In genomic region chr5:96146675-96147074, GRCh38 we compare ENCODE assay signal across 8 cellular contexts.
DNase-seq lines count a peak whose midpoint lies in the region; ATAC-seq and TF ChIP-seq lines count a peak whose summit lies in the region.

No MANE protein-coding gene starts in this region.

- no peak for TF ChIP-seq POLR2A in NB4 (IDR thresholded peaks at IDR 0.05; ENCODE audit: extremely low read depth, insufficient read length)

- peak; percentile 74 for ATAC-seq in esophagus mucosa

- TF ChIP-seq CTCF in NB4 (IDR thresholded peaks at IDR 0.05; ENCODE audit: low read depth, low read length): no peak

- DNase-seq in GM04504 (ENCODE audit: low read depth) (peak; percentile 81), H4 (ENCODE audit: low spot score) (peak; percentile 54), NB4 (ENCODE audit: low read depth) (peak; percentile 73), skeletal muscle cell (ENCODE audit: low read depth) (peak; percentile 74), middle frontal gyrus (ENCODE audit: extremely low spot score, low spot score) (no peak), NCI-H524 treated with DMSO at 0.1 percent for 48 hours (lab: John Stamatoyannopoulos, UW) (no peak)
- no peak for DNase-seq in effector CD8-positive, alpha-beta T cell (lab: John Stamatoyannopoulos, UW)

- H3K4me3 ChIP-seq in NB4 (ENCODE audit: low read depth, low read length) (no peak overlapping the region), skeletal muscle cell (ENCODE audit: low read depth, low read length) (no peak overlapping the region)

Comparison
In these comparisons a context has a peak if more than half of its experiments do, and no peak if none do; other contexts are left out.
1. DNase-seq: peak in GM04504 (single experiment), H4 (single experiment), NB4 (single experiment) and skeletal muscle cell (single experiment); none in effector CD8-positive, alpha-beta T cell (single experiment), middle frontal gyrus (single experiment) and NCI-H524 treated with DMSO at 0.1 percent for 48 hours (single experiment).